In genomic region chr15:25735550-25736384, GRCh38 we compare ENCODE assay signal across 24 cellular contexts.
DNase-seq lines count a peak whose midpoint lies in the region; ATAC-seq and TF ChIP-seq lines count a peak whose summit lies in the region.
"Had no signal": no experiment of that assay in that cellular context is flagged by ENCODE, and none has a peak within 500 bp of the region (broad histone marks: within the 10 kb centered on the region; RNA-seq: fewer than 3 reads in every experiment).

No MANE protein-coding gene starts in this region.

- peak overlapping the region; percentile 34 to 51 for H3K27ac Mint-ChIP-seq in natural killer cell
- peak overlapping the region in 1 of 2 donors; percentile 11 for H3K27ac Mint-ChIP-seq in natural killer cell treated with Interleukin-12 subunit alpha and Interleukin-12 subunit beta and Interleukin-15 and Interleukin-18, amount 100 ng/mL, for 72 hours
- H3K27ac Mint-ChIP-seq: activated CD8-positive, alpha-beta T cell treated with anti-CD3 and anti-CD28 coated beads, Interleukin-2, amount 10 ng/mL, durations not matched to agents 7 days and 5 days; nephron had no signal

- intact Hi-C loops in natural killer cell (cut with micrococcal nuclease): no loop called here

- DNase-seq in natural killer cell (no peak), left lobe of liver (ENCODE audit: low spot score) (peak; percentile 24), NCI-H1092 treated with DMSO at 0.1 percent for 48 hours (lab: John Stamatoyannopoulos, UW) (no peak), NCI-H1436 (lab: John Stamatoyannopoulos, UW) (no peak), NCI-H1417 (lab: John Stamatoyannopoulos, UW) (no peak)
- no peak for DNase-seq in natural killer cell treated with Interleukin-12 subunit alpha and Interleukin-12 subunit beta and Interleukin-15 and Interleukin-18, amount 100 ng/mL, for 72 hours (ENCODE audit: low spot score)
- DNase-seq: activated CD8-positive, alpha-beta T cell treated with anti-CD3 and anti-CD28 coated beads, Interleukin-2, amount 10 ng/mL, durations not matched to agents 7 days and 5 days; activated gamma-delta T cell; cerebellar nuclear complex; DND-41; Karpas-422; lower lobe of right lung; MV-4-11; NCI-H1694; NCI-H69; right cardiac atrium; stimulated activated CD4-positive, alpha-beta T cell treated with anti-CD3 and anti-CD28 coated beads, Interleukin-2, amount 100 ng/mL, for 48 hours had no signal

- H3K4me3 Mint-ChIP-seq in natural killer cell: no peak overlapping the region
- H3K4me3 Mint-ChIP-seq in natural killer cell treated with Interleukin-12 subunit alpha and Interleukin-12 subunit beta and Interleukin-15 and Interleukin-18, amount 100 ng/mL, for 72 hours: no peak overlapping the region
- H3K4me3 Mint-ChIP-seq: activated CD8-positive, alpha-beta T cell treated with anti-CD3 and anti-CD28 coated beads, Interleukin-2, amount 10 ng/mL, durations not matched to agents 7 days and 5 days; nephron had no signal

- ATAC-seq in natural killer cell: no peak
- ATAC-seq in natural killer cell treated with Interleukin-12 subunit alpha and Interleukin-12 subunit beta and Interleukin-15 and Interleukin-18, amount 100 ng/mL, for 72 hours: no peak
- ATAC-seq in left lobe of liver: no peak
- ATAC-seq in GM21423 (IDR thresholded peaks at IDR 0.05; ENCODE audit: unreplicated experiment): no peak
- ATAC-seq: activated CD4-positive, CD25-positive, alpha-beta regulatory T cell treated with anti-CD3 and anti-CD28 coated beads, Interleukin-2, amount 50 U/mL, for 24 hours; activated CD8-positive, alpha-beta T cell treated with anti-CD3 and anti-CD28 coated beads, Interleukin-2, amount 10 ng/mL, durations not matched to agents 7 days and 5 days; lower lobe of right lung; right cardiac atrium had no signal

- no peak overlapping the region for H3K27ac ChIP-seq in VCaP
- H3K27ac ChIP-seq: BLaER1 treated with 17β-estradiol and CSF1 and Interleukin-3, amounts not matched to agents 10 nM and 100 nM; HL-60; lower lobe of right lung; upper lobe of left lung had no signal

- H3K27me3 Mint-ChIP-seq in natural killer cell (ENCODE audit: low read depth in 2 of 2): no peaks in the 10 kb centered on the region
- no peaks in the 10 kb centered on the region for H3K27me3 Mint-ChIP-seq in natural killer cell treated with Interleukin-12 subunit alpha and Interleukin-12 subunit beta and Interleukin-15 and Interleukin-18, amount 100 ng/mL, for 72 hours

- peaks cover 58 to 64% of the 10 kb centered on the region in 2 donors for H3K4me1 Mint-ChIP-seq in natural killer cell
- peaks cover 21 to 30% of the 10 kb centered on the region in 2 donors for H3K4me1 Mint-ChIP-seq in natural killer cell treated with Interleukin-12 subunit alpha and Interleukin-12 subunit beta and Interleukin-15 and Interleukin-18, amount 100 ng/mL, for 72 hours (ENCODE audit: low read depth in 2 of 2)

- TF ChIP-seq CTCF in natural killer cell (IDR thresholded peaks at IDR 0.05): no peak
- TF ChIP-seq CTCF in VCaP (conservative IDR thresholded peaks at IDR 0.05): peak; percentile 53

- peaks cover 9% of the 10 kb centered on the region for H3K36me3 Mint-ChIP-seq in natural killer cell
- no peaks in the 10 kb centered on the region for H3K36me3 Mint-ChIP-seq in natural killer cell treated with Interleukin-12 subunit alpha and Interleukin-12 subunit beta and Interleukin-15 and Interleukin-18, amount 100 ng/mL, for 72 hours

- no peaks in the 10 kb centered on the region for H3K9me3 Mint-ChIP-seq in natural killer cell
- no peaks in the 10 kb centered on the region for H3K9me3 Mint-ChIP-seq in natural killer cell treated with Interleukin-12 subunit alpha and Interleukin-12 subunit beta and Interleukin-15 and Interleukin-18, amount 100 ng/mL, for 72 hours
- H3K9me3 Mint-ChIP-seq: nephron had no signal
